ENCODE assay signal across 24 cellular contexts in the genomic region with DNA sequence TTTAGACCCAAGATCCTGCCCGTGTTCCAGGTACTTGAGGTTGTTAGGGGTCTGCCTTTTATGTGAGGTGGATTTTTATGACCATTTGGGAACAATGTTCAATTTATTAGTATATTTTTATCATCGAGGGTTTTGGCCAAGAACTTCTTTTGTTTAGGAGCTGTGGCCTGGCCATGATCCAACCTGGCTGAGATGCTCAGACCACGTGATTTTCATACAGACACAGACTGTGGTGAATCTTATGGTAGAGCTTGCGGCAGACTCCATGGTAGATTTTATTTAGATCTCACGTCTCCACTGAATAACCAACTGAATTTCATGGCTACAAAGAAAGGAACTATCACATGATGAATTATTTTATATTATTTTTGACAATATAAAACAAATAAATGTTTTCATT.
DNase-seq lines count a peak whose midpoint lies in the region; ATAC-seq and TF ChIP-seq lines count a peak whose summit lies in the region.
"Had no signal": no experiment of that assay in that cellular context is flagged by ENCODE, and none has a peak within 500 bp of the region (broad histone marks: within the 10 kb centered on the region; RNA-seq: fewer than 3 reads in every experiment).

No MANE protein-coding gene starts in this region.

- peak; percentile 8 for DNase-seq in EL
- DNase-seq in NCI-H1105 (lab: John Stamatoyannopoulos, UW): peak; percentile 42
- DNase-seq in choroid plexus epithelial cell (ENCODE audit: low read depth): peak; percentile 26
- peak; percentile 2 to 60 for DNase-seq in lung microvascular endothelial cell (ENCODE audit: low read depth in 2 of 2)
- no peak for DNase-seq in GDM1 (lab: John Stamatoyannopoulos, UW)
- DNase-seq in activated naive CD8-positive, alpha-beta T cell treated with anti-CD3 and anti-CD28 coated beads, Interleukin-2, amount 50 U/mL, for 24 hours: no peak
- no peak for DNase-seq in A673 (ENCODE audit: low spot score)
- DNase-seq: activated CD4-positive, alpha-beta memory T cell treated with anti-CD3 and anti-CD28 coated beads, Interleukin-2, amount 10 ng/mL, durations not matched to agents 7 days and 5 days; activated T-cell treated with anti-CD3 and anti-CD28 coated beads, Interleukin-2, amount 50 U/mL, for 4 hours; esophagus squamous epithelium; GF-D8; NCI-H1048; NCI-H2171 treated with DMSO at 0.1 percent for 48 hours; NK-92 treated with Interleukin-12 subunit alpha and Interleukin-12 subunit beta, amount 100 ng/mL, for 24 hours; Right ventricle myocardium superior; small intestine; stimulated activated CD4-positive, alpha-beta T cell treated with anti-CD3 and anti-CD28 coated beads, Interleukin-4, amount 100 ng/mL, for 24 hours; uterus had no signal

- intact Hi-C loops in A673 (cut with micrococcal nuclease; ENCODE audit: unreplicated experiment): no loop called here

- ATAC-seq in activated naive CD8-positive, alpha-beta T cell treated with anti-CD3 and anti-CD28 coated beads, Interleukin-2, amount 50 U/mL, for 24 hours: no peak
- ATAC-seq: activated T-cell treated with anti-CD3 and anti-CD28 coated beads, Interleukin-2, amount 50 U/mL, for 4 hours; GM12878; K562 had no signal

- H3K4me1 Mint-ChIP-seq in activated naive CD8-positive, alpha-beta T cell treated with anti-CD3 and anti-CD28 coated beads, Interleukin-2, amount 50 U/mL, for 24 hours: no peaks in the 10 kb centered on the region
- H3K4me1 Mint-ChIP-seq: activated CD4-positive, alpha-beta memory T cell treated with anti-CD3 and anti-CD28 coated beads, Interleukin-2, amount 10 ng/mL, durations not matched to agents 7 days and 5 days; B cell; mesothelial cell of epicardium had no signal

- H3K27ac Mint-ChIP-seq in activated naive CD8-positive, alpha-beta T cell treated with anti-CD3 and anti-CD28 coated beads, Interleukin-2, amount 50 U/mL, for 24 hours: no peak overlapping the region
- H3K27ac Mint-ChIP-seq: activated CD4-positive, alpha-beta memory T cell treated with anti-CD3 and anti-CD28 coated beads, Interleukin-2, amount 10 ng/mL, durations not matched to agents 7 days and 5 days; activated naive CD8-positive, alpha-beta T cell; B cell; mesothelial cell of epicardium; T-helper 1 cell treated with Interleukin-12 subunit alpha and Interleukin-12 subunit beta and Interleukin-4 antibody, amounts not matched to agents 30 μg/mL and 1 μg/mL, for 36 hours had no signal

- POLR2A ChIA-PET in A673 (lab: Charles Lee; ENCODE audit: low non-redundant PET): no interaction called here

- no peak overlapping the region for H3K27ac ChIP-seq in A673 (ENCODE audit: low read depth, low read length, poor library complexity, severe bottlenecking)
- H3K27ac ChIP-seq: esophagus squamous epithelium, uterus had no signal

- H3K27me3 ChIP-seq in A673 (replicated peaks; ENCODE audit: insufficient read depth, low read depth, low read length, poor library complexity): no peaks in the 10 kb centered on the region
- H3K27me3 ChIP-seq: esophagus squamous epithelium, uterus had no signal

- H3K9me3 Mint-ChIP-seq in activated naive CD8-positive, alpha-beta T cell treated with anti-CD3 and anti-CD28 coated beads, Interleukin-2, amount 50 U/mL, for 24 hours: peaks cover 8% of the 10 kb centered on the region
- H3K9me3 Mint-ChIP-seq: activated CD4-positive, alpha-beta memory T cell treated with anti-CD3 and anti-CD28 coated beads, Interleukin-2, amount 10 ng/mL, durations not matched to agents 7 days and 5 days; activated T-cell treated with anti-CD3 and anti-CD28 coated beads, Interleukin-2, amount 50 U/mL, for 4 hours; T-helper 1 cell treated with Interleukin-12 subunit alpha and Interleukin-12 subunit beta and Interleukin-4 antibody, amounts not matched to agents 30 μg/mL and 1 μg/mL, for 36 hours had no signal

- H3K36me3 Mint-ChIP-seq in activated naive CD8-positive, alpha-beta T cell treated with anti-CD3 and anti-CD28 coated beads, Interleukin-2, amount 50 U/mL, for 24 hours (ENCODE audit: low read depth): no peaks in the 10 kb centered on the region
- H3K36me3 Mint-ChIP-seq: activated naive CD8-positive, alpha-beta T cell; mesothelial cell of epicardium had no signal

- no peaks in the 10 kb centered on the region for H3K27me3 Mint-ChIP-seq in activated naive CD8-positive, alpha-beta T cell treated with anti-CD3 and anti-CD28 coated beads, Interleukin-2, amount 50 U/mL, for 24 hours
- H3K27me3 Mint-ChIP-seq: activated CD4-positive, alpha-beta memory T cell treated with anti-CD3 and anti-CD28 coated beads, Interleukin-2, amount 10 ng/mL, durations not matched to agents 7 days and 5 days; activated naive CD8-positive, alpha-beta T cell; B cell had no signal

- no peaks in the 10 kb centered on the region for H3K9me3 ChIP-seq in A673 (ENCODE audit: low read depth, low read length, poor library complexity, severe bottlenecking)
- H3K9me3 ChIP-seq: esophagus squamous epithelium, uterus had no signal

- H3K4me3 ChIP-seq in choroid plexus epithelial cell (ENCODE audit: low read depth, low read length): no peak overlapping the region
- H3K4me3 ChIP-seq in A673 (ENCODE audit: low read depth, low read length, poor library complexity, severe bottlenecking): no peak overlapping the region
- H3K4me3 ChIP-seq: esophagus squamous epithelium, GM12878, K562, uterus had no signal

- no peaks in the 10 kb centered on the region for H3K36me3 ChIP-seq in A673 (ENCODE audit: insufficient read depth, low read length, poor library complexity, severe bottlenecking)
- H3K36me3 ChIP-seq: esophagus squamous epithelium, uterus had no signal

- no peaks in the 10 kb centered on the region for H3K4me1 ChIP-seq in A673 (ENCODE audit: insufficient read depth, low read length, poor library complexity, severe bottlenecking)
- H3K4me1 ChIP-seq: uterus had no signal

- no peak for TF ChIP-seq CTCF in choroid plexus epithelial cell (conservative IDR thresholded peaks at IDR 0.05; ENCODE audit: low read depth, low read length)
- TF ChIP-seq CTCF in A673 (conservative IDR thresholded peaks at IDR 0.05; ENCODE audit: low read depth, low read length): no peak

- no TSS peak for BruUV-seq in A673 (replicated peaks; lab: Mats Ljungman, UMichigan)

- H3K4me3 Mint-ChIP-seq in activated naive CD8-positive, alpha-beta T cell treated with anti-CD3 and anti-CD28 coated beads, Interleukin-2, amount 50 U/mL, for 24 hours: no peak overlapping the region
- H3K4me3 Mint-ChIP-seq: activated CD4-positive, alpha-beta memory T cell treated with anti-CD3 and anti-CD28 coated beads, Interleukin-2, amount 10 ng/mL, durations not matched to agents 7 days and 5 days; activated naive CD8-positive, alpha-beta T cell; activated T-cell treated with anti-CD3 and anti-CD28 coated beads, Interleukin-2, amount 50 U/mL, for 4 hours; B cell; mesothelial cell of epicardium; T-helper 1 cell treated with Interleukin-12 subunit alpha and Interleukin-12 subunit beta and Interleukin-4 antibody, amounts not matched to agents 30 μg/mL and 1 μg/mL, for 36 hours had no signal

- CTCF ChIA-PET in A673 (lab: Charles Lee): no interaction called here

Comparison
In these comparisons a context has a peak if more than half of its experiments do, and no peak if none do; other contexts are left out.
1. DNase-seq: peak in EL (single experiment), NCI-H1105 (single experiment), choroid plexus epithelial cell (single experiment) and lung microvascular endothelial cell (2 of 2); none in GDM1 (single experiment), activated naive CD8-positive, alpha-beta T cell treated with anti-CD3 and anti-CD28 coated beads, Interleukin-2, amount 50 U/mL, for 24 hours (single experiment) and A673 (single experiment).